In genomic region chr10:74451127-74451829, GRCh38 we compare ENCODE assay signal across 21 cellular contexts.
DNase-seq lines count a peak whose midpoint lies in the region; ATAC-seq, FAIRE-seq and TF ChIP-seq lines count a peak whose summit lies in the region.
"Had no signal": no experiment of that assay in that cellular context is flagged by ENCODE, and none has a peak within 500 bp of the region (broad histone marks: within the 10 kb centered on the region; RNA-seq: fewer than 3 reads in every experiment).

No MANE protein-coding gene starts in this region.

- SMC1A ChIA-PET in GM12878 (lab: Charles Lee; ENCODE audit: uncharacterized antibody, unreplicated experiment), result interaction anchor here (0.7 to 1.5 kb wide), 4 partner anchors 10 to 286 kb away, joined by 3 to 5 read pairs (median 4); no protein-coding TSS in a partner anchor

- ATAC-seq in activated naive CD8-positive, alpha-beta T cell treated with anti-CD3 and anti-CD28 coated beads, Interleukin-2, amount 50 U/mL, for 24 hours, result no peak
- ATAC-seq in GM12878, result no peak

- H3K79me2 ChIP-seq in GM12878 (ENCODE audit: control insufficient read depth, insufficient read depth, low read length), result no peaks in the 10 kb centered on the region

- H3K27me3 ChIP-seq in GM12878 (replicated peaks in 1 of 2; ENCODE audit: control insufficient read depth in 2 of 2, insufficient read depth in 2 of 2, low read length in 1 of 2), result no peaks in the 10 kb centered on the region

- peak overlapping the region; percentile 6 for H3K27ac Mint-ChIP-seq in activated naive CD8-positive, alpha-beta T cell
- H3K27ac Mint-ChIP-seq in activated naive CD8-positive, alpha-beta T cell treated with anti-CD3 and anti-CD28 coated beads, Interleukin-2, amount 50 U/mL, for 24 hours, result no peak overlapping the region
- H3K27ac Mint-ChIP-seq: CD14-positive monocyte had no signal

- CTCF ChIA-PET in GM12878 (lab: Yijun Ruan, JAX), result interaction anchor here (1.4 kb wide), 1 partner anchor 21 kb away, joined by 5 read pairs; no protein-coding TSS in a partner anchor

- H3K36me3 ChIP-seq in GM12878 (ENCODE audit: control insufficient read depth in 2 of 2, insufficient read depth in 2 of 2, low read length in 1 of 2), result no peaks in the 10 kb centered on the region; a peak in 1 of 4 replicates

- POLR2A ChIA-PET in GM12878 (lab: Charles Lee), result interaction anchor here (0.7 kb wide), 1 partner anchor 548 kb away, joined by 4 read pairs; no protein-coding TSS in a partner anchor

- H3K36me3 Mint-ChIP-seq in activated naive CD8-positive, alpha-beta T cell, result peaks cover 19% of the 10 kb centered on the region
- H3K36me3 Mint-ChIP-seq in activated naive CD8-positive, alpha-beta T cell treated with anti-CD3 and anti-CD28 coated beads, Interleukin-2, amount 50 U/mL, for 24 hours (ENCODE audit: low read depth), result peaks cover 23% of the 10 kb centered on the region

- no peak overlapping the region for H3K4me2 ChIP-seq in GM12878 (ENCODE audit: control insufficient read depth, insufficient read depth)
- H3K4me2 ChIP-seq: KMS-11 had no signal

- TF ChIP-seq CTCF in GM12878 (IDR thresholded peaks at IDR 0.05 in 2 of 3, conservative IDR thresholded peaks at IDR 0.05 in 1 of 3; ENCODE audit: control insufficient read depth in 2 of 3, extremely low read depth in 1 of 3, insufficient read depth in 1 of 3, low read depth in 3 of 3, low read length in 3 of 3), result no peak

- intact Hi-C loops in GM12878 (cut with micrococcal nuclease; ENCODE audit: unreplicated experiment), result no loop called here

- no peak for TF ChIP-seq EP300 in GM12878 (IDR thresholded peaks at IDR 0.05; ENCODE audit: borderline replicate concordance in 1 of 2, control insufficient read depth in 1 of 2, low read depth in 2 of 2, low read length in 2 of 2)

- H3K4me1 Mint-ChIP-seq in activated naive CD8-positive, alpha-beta T cell (ENCODE audit: low read depth), result peaks cover 8% of the 10 kb centered on the region
- H3K4me1 Mint-ChIP-seq in activated naive CD8-positive, alpha-beta T cell treated with anti-CD3 and anti-CD28 coated beads, Interleukin-2, amount 50 U/mL, for 24 hours, result peaks cover 10% of the 10 kb centered on the region

- H4K20me1 ChIP-seq in GM12878 (ENCODE audit: control insufficient read depth, insufficient read depth), result no peaks in the 10 kb centered on the region

- peak; percentile 23 for FAIRE-seq in GM12878 (lab: Jason Lieb, UNC)

- H3K4me1 ChIP-seq in GM12878 (ENCODE audit: control insufficient read depth, insufficient read depth, low read length), result no peaks in the 10 kb centered on the region

- RAD21 ChIA-PET in GM12878 (lab: Charles Lee; ENCODE audit: unreplicated experiment), result interaction anchor here (0.7 to 0.9 kb wide), 3 partner anchors 133 to 583 kb away, joined by 3 to 5 read pairs (median 4); no protein-coding TSS in a partner anchor

- no peaks in the 10 kb centered on the region for H3K27me3 Mint-ChIP-seq in activated naive CD8-positive, alpha-beta T cell
- no peaks in the 10 kb centered on the region for H3K27me3 Mint-ChIP-seq in activated naive CD8-positive, alpha-beta T cell treated with anti-CD3 and anti-CD28 coated beads, Interleukin-2, amount 50 U/mL, for 24 hours

- TF ChIP-seq POLR2A in GM12878 (IDR thresholded peaks at IDR 0.05; ENCODE audit: low read depth, low read length), result no peak

- 92% methylated on average over 1 of the region's 1 CpG for WGBS in GM12878 (ENCODE audit: insufficient coverage, insufficient replicate concordance, low lambda C conversion rate, missing lambda C conversion rate)

- peaks cover 8% of the 10 kb centered on the region for H3K9me3 Mint-ChIP-seq in activated naive CD8-positive, alpha-beta T cell (ENCODE audit: low read depth)
- peaks cover 6% of the 10 kb centered on the region for H3K9me3 Mint-ChIP-seq in activated naive CD8-positive, alpha-beta T cell treated with anti-CD3 and anti-CD28 coated beads, Interleukin-2, amount 50 U/mL, for 24 hours

- H2AFZ ChIP-seq in GM12878 (ENCODE audit: control insufficient read depth, low read depth, low read length), result no peak overlapping the region

- no TSS peak for BruUV-seq in GM12878 (replicated peaks; lab: Mats Ljungman, UMichigan)

- H3K27ac ChIP-seq in GM12878 (ENCODE audit: control insufficient read depth, insufficient read depth), result peak overlapping the region; percentile 27; the same call in 1 of the 2 replicates
- H3K27ac ChIP-seq: HL-60, KMS-11, SK-N-MC had no signal

- in situ Hi-C loops in GM12878 (cut with MboI), result no loop called here

- H3K9ac ChIP-seq in GM12878 (ENCODE audit: control insufficient read depth, insufficient read depth, low read length), result no peak overlapping the region
- H3K9ac ChIP-seq: KMS-11 had no signal

- H3K4me3 Mint-ChIP-seq in activated naive CD8-positive, alpha-beta T cell, result no peak overlapping the region
- no peak overlapping the region for H3K4me3 Mint-ChIP-seq in activated naive CD8-positive, alpha-beta T cell treated with anti-CD3 and anti-CD28 coated beads, Interleukin-2, amount 50 U/mL, for 24 hours
- H3K4me3 Mint-ChIP-seq: CD14-positive monocyte had no signal

- DNase-seq in activated naive CD8-positive, alpha-beta T cell treated with anti-CD3 and anti-CD28 coated beads, Interleukin-2, amount 50 U/mL, for 24 hours, result no peak
- DNase-seq in NCI-H69 (lab: John Stamatoyannopoulos, UW), result peak; percentile 24
- DNase-seq in GM12878 (ENCODE audit: low read depth, low spot score), result no peak
- DNase-seq in NCI-H1048 (lab: John Stamatoyannopoulos, UW), result no peak
- no peak for DNase-seq in islet precursor cell
- no peak for DNase-seq in anterior cingulate cortex (lab: John Stamatoyannopoulos, UW)
- DNase-seq: ACHN, AML-193, DMS79, H7, MV-4-11, NCI-H1417, NCI-H187, NCI-H2227 treated with DMSO at 0.1 percent for 48 hours, NCI-H510A treated with DMSO at 0.1 percent for 48 hours, Right ventricle myocardium superior had no signal

- TF ChIP-seq RAD21 in GM12878 (IDR thresholded peaks at IDR 0.05; ENCODE audit: insufficient read depth, low read depth, low read length), result no peak

- no peak overlapping the region for H3K4me3 ChIP-seq in GM12878
- H3K4me3 ChIP-seq: SK-N-MC had no signal

- no peaks in the 10 kb centered on the region; the same call in 1 of the 3 replicates for H3K9me3 ChIP-seq in GM12878 (replicated peaks; ENCODE audit: control insufficient read depth, insufficient read depth, low read length)

TF ChIP-seq in GM12878, 131 proteins besides CTCF, POLR2A, EP300 and RAD21:
- no peak for TF ChIP-seq MEF2B (IDR thresholded peaks at IDR 0.05; ENCODE audit: partially characterized antibody, poor library complexity, severe bottlenecking)
- TF ChIP-seq BCL11A (IDR thresholded peaks at IDR 0.05; ENCODE audit: low read depth, low read length), result no peak
- TF ChIP-seq SIX5 (IDR thresholded peaks at IDR 0.05; ENCODE audit: low read depth, low read length, severe bottlenecking), result no peak
- no peak for TF ChIP-seq ASH2L (IDR thresholded peaks at IDR 0.05; ENCODE audit: borderline replicate concordance, low read depth)
- TF ChIP-seq TCF12 (IDR thresholded peaks at IDR 0.05; ENCODE audit: low read depth, low read length), result no peak
- no peak for TF ChIP-seq ZNF274 (IDR thresholded peaks at IDR 0.05; ENCODE audit: insufficient read depth, insufficient read length)
- TF ChIP-seq IKZF2 (IDR thresholded peaks at IDR 0.05), result peak in 1 of 2 experiments; percentile 20; a peak in 1 of 4 replicates
- TF ChIP-seq RELB (IDR thresholded peaks at IDR 0.05; ENCODE audit: low read depth), result no peak
